Comparison of ENCODE assay signal across 11 cellular contexts in genomic region chr19:3981736-3982681, GRCh38. TPM values are rescaled to one million over a fixed set of nuclear protein-coding genes. Genes with fewer than 3 reads are reported as not detected.
DNase-seq lines count a peak whose midpoint lies in the region; ATAC-seq and TF ChIP-seq lines count a peak whose summit lies in the region.
"Had no signal": no experiment of that assay in that cellular context is flagged by ENCODE, and none has a peak within 500 bp of the region (broad histone marks: within the 10 kb centered on the region; RNA-seq: fewer than 3 reads in every experiment).

No MANE protein-coding gene starts in this region.

- H3K9me3 ChIP-seq in right cardiac atrium (ENCODE audit: control insufficient read depth, low read length): no peaks in the 10 kb centered on the region
- H3K9me3 ChIP-seq in left ventricle myocardium inferior (replicated peaks): no peaks in the 10 kb centered on the region
- H3K9me3 ChIP-seq: HAP-1 had no signal

- H3K4me1 Mint-ChIP-seq in activated T-cell treated with anti-CD3 and anti-CD28 coated beads, Interleukin-2, amount 50 U/mL, for 4 hours (ENCODE audit: low read depth): peaks cover 52% of the 10 kb centered on the region

- peak overlapping the region; percentile 98 for H3K4me3 Mint-ChIP-seq in activated T-cell treated with anti-CD3 and anti-CD28 coated beads, Interleukin-2, amount 50 U/mL, for 4 hours
- H3K4me3 Mint-ChIP-seq: dendritic cell treated with granulocyte-macrophage colony-stimulating factor and Interleukin-4, amounts not matched to agents 40 ng/mL and 50 ng/mL, for 4 days had no signal

- H3K4me1 ChIP-seq in right cardiac atrium (ENCODE audit: control insufficient read depth, insufficient read depth, low read length): no peaks in the 10 kb centered on the region
- peaks cover 64% of the 10 kb centered on the region for H3K4me1 ChIP-seq in left ventricle myocardium inferior

- no peaks in the 10 kb centered on the region for H3K9me3 Mint-ChIP-seq in activated T-cell treated with anti-CD3 and anti-CD28 coated beads, Interleukin-2, amount 50 U/mL, for 4 hours
- H3K9me3 Mint-ChIP-seq: dendritic cell treated with granulocyte-macrophage colony-stimulating factor and Interleukin-4, amounts not matched to agents 40 ng/mL and 50 ng/mL, for 4 days had no signal

- 86% methylated on average over 39 of the region's 39 CpGs for WGBS in right cardiac atrium

- H3K27me3 ChIP-seq in right cardiac atrium (ENCODE audit: control insufficient read depth, insufficient read depth): no peaks in the 10 kb centered on the region
- H3K27me3 ChIP-seq in left ventricle myocardium inferior (ENCODE audit: low read depth): no peaks in the 10 kb centered on the region

- H3K4me3 ChIP-seq in right cardiac atrium (ENCODE audit: low read length) (no peak overlapping the region), left ventricle myocardium inferior (no peak overlapping the region)

- peaks cover 52% of the 10 kb centered on the region for H3K36me3 Mint-ChIP-seq in activated T-cell treated with anti-CD3 and anti-CD28 coated beads, Interleukin-2, amount 50 U/mL, for 4 hours (ENCODE audit: insufficient read depth)

- TF ChIP-seq CTCF in left ventricle myocardium inferior (IDR thresholded peaks at IDR 0.05; ENCODE audit: borderline replicate concordance): no peak

- DNase-seq in right cardiac atrium: peak in 2 of 3 donors; percentile 57 to 63
- no peak for DNase-seq in left ventricle myocardium inferior
- DNase-seq in activated T-cell treated with anti-CD3 and anti-CD28 coated beads, Interleukin-2, amount 50 U/mL, for 4 hours: no peak
- peak; percentile 1 for DNase-seq in lung microvascular endothelial cell (ENCODE audit: low read depth in 2 of 2)
- peak; percentile 47 for DNase-seq in ureter (ENCODE audit: low spot score)
- DNase-seq in NOMO-1 treated with dmso at 0.1 percent for 144 hours (lab: John Stamatoyannopoulos, UW; ENCODE audit: unreplicated experiment): no peak
- DNase-seq in glomerular visceral epithelial cell (ENCODE audit: extremely low spot score): no peak
- DNase-seq: hypothalamus had no signal

- H3K27ac ChIP-seq in right cardiac atrium (ENCODE audit: low read length) (no peak overlapping the region), left ventricle myocardium inferior (replicated peaks) (no peak overlapping the region)

- intact Hi-C loops in right cardiac atrium (cut with DNase I): loop anchor here in 2 of 4 donors (10.0 kb wide), 2 partner anchors 143 to 203 kb away; partner anchors contain the start of genes ANKRD24 (in 1 of the 2), MAP2K2 (in 1 of the 2) and SIRT6 (in 1 of the 2)
- intact Hi-C loops in left ventricle myocardium inferior (cut with micrococcal nuclease): loop anchor here (10.0 kb wide), 1 partner anchor 153 kb away; no protein-coding TSS in a partner anchor

- H3K27me3 Mint-ChIP-seq in activated T-cell treated with anti-CD3 and anti-CD28 coated beads, Interleukin-2, amount 50 U/mL, for 4 hours (ENCODE audit: low read depth): no peaks in the 10 kb centered on the region

- ATAC-seq in right cardiac atrium (no peak), HG03439 (IDR thresholded peaks at IDR 0.05; ENCODE audit: unreplicated experiment) (no peak)
- ATAC-seq in activated T-cell treated with anti-CD3 and anti-CD28 coated beads, Interleukin-2, amount 50 U/mL, for 4 hours: no peak

- peaks cover 75% of the 10 kb centered on the region for H3K36me3 ChIP-seq in left ventricle myocardium inferior

RNA-seq across cellular contexts. Expression of gene EEF2, which starts 3.3 kb away (rescaled TPM):
- total RNA-seq in right cardiac atrium: 1,000 to 10,000 TPM; 2,000 to 2,630 (median 2,240) TPM
- 1,037 TPM for polyA plus RNA-seq in right cardiac atrium
- total RNA-seq in left ventricle myocardium inferior: 2,303 TPM
- total RNA-seq in activated T-cell treated with anti-CD3 and anti-CD28 coated beads, Interleukin-2, amount 50 U/mL, for 4 hours: 1,000 to 10,000 TPM; 3,493 to 4,080 (median 3,609) TPM
- total RNA-seq in lung microvascular endothelial cell: 1,904 and 2,063 TPM in 2 replicates
- total RNA-seq in ureter: 2,169 TPM

RNA-seq across cellular contexts. Expression of gene DAPK3, which starts 11.1 kb away (rescaled TPM):
- total RNA-seq in right cardiac atrium (100 to 1,000 TPM in 2 of 4 donors, 10 to 100 TPM in 2; 67.8 to 121 (median 93.4) TPM), left ventricle myocardium inferior (74.6 TPM), lung microvascular endothelial cell (103 and 113 TPM in 2 replicates), ureter (53.0 TPM)
- 122 TPM for polyA plus RNA-seq in right cardiac atrium
- 10 to 100 TPM; 41.6 to 44.3 (median 42.6) TPM for total RNA-seq in activated T-cell treated with anti-CD3 and anti-CD28 coated beads, Interleukin-2, amount 50 U/mL, for 4 hours

RNA-seq across cellular contexts. Expression of gene PIAS4, which starts 25.5 kb away (rescaled TPM):
- 10 to 100 TPM; 11.9 to 13.1 (median 12.5) TPM for total RNA-seq in right cardiac atrium
- polyA plus RNA-seq in right cardiac atrium: 9.6 TPM
- 15.4 TPM for total RNA-seq in left ventricle myocardium inferior
- 10 to 100 TPM; 33.9 to 37.0 (median 35.3) TPM for total RNA-seq in activated T-cell treated with anti-CD3 and anti-CD28 coated beads, Interleukin-2, amount 50 U/mL, for 4 hours
- 19.6 and 21.6 TPM in 2 replicates for total RNA-seq in lung microvascular endothelial cell
- 27.3 TPM for total RNA-seq in ureter

RNA-seq across cellular contexts. Expression of gene NMRK2, which starts 49.1 kb away (rescaled TPM):
- total RNA-seq in right cardiac atrium (1,000 to 10,000 TPM; 1,114 to 1,487 (median 1,236) TPM), left ventricle myocardium inferior (458 TPM), lung microvascular endothelial cell (not detected in 2 replicates), ureter (not detected)
- polyA plus RNA-seq in right cardiac atrium: 1,838 TPM
- total RNA-seq in activated T-cell treated with anti-CD3 and anti-CD28 coated beads, Interleukin-2, amount 50 U/mL, for 4 hours: not detected

Comparison
In these comparisons a context has a peak if more than half of its experiments do, and no peak if none do; other contexts are left out.
1. DNase-seq: peak in right cardiac atrium (2 of 3), lung microvascular endothelial cell (2 of 2) and ureter (single experiment); none in left ventricle myocardium inferior (single experiment), activated T-cell treated with anti-CD3 and anti-CD28 coated beads, Interleukin-2, amount 50 U/mL, for 4 hours (single experiment), NOMO-1 treated with dmso at 0.1 percent for 144 hours (single experiment) and glomerular visceral epithelial cell (single experiment).